Comparison of ENCODE assay signal across 24 cellular contexts in the genomic region with DNA sequence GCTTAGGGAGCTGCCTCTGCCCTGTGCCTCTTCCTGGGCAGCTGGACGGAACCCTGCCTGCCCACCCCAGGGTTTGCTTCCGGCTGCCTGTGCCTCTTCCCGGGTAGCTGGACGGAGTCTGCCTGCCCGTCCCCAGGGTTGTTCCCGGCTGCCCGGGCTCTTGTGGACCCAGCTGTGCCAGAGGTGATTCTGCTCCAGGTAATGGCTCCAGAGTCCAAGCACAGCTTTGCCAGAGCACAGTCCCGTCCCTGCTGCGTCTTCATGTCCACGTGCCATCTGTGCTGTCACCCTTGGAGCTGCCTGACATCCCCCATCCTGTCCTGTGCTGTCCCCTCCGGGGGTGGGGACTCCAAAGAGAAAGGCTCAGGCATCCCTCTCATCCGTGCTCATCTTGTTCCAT. TPM values are rescaled to one million over a fixed set of nuclear protein-coding genes. Genes with fewer than 3 reads are reported as not detected.
"Had no signal": no experiment of that assay in that cellular context is flagged by ENCODE, and none has a peak within 500 bp of the region (broad histone marks: within the 10 kb centered on the region; RNA-seq: fewer than 3 reads in every experiment).

No MANE protein-coding gene starts in this region.

- ATAC-seq: activated CD8-positive, alpha-beta T cell treated with anti-CD3 and anti-CD28 coated beads, Interleukin-2, amount 10 ng/mL, durations not matched to agents 7 days and 5 days; activated T-cell treated with anti-CD3 and anti-CD28 coated beads, Interleukin-2, amount 50 U/mL, for 4 hours; upper lobe of right lung had no signal

- H3K4me2 ChIP-seq: hepatocyte had no signal

- H3K4me3 Mint-ChIP-seq: activated CD4-positive, alpha-beta T cell treated with anti-CD3 and anti-CD28 coated beads, Interleukin-2, amount 10 ng/mL, durations not matched to agents 24 days and 14 days; activated CD8-positive, alpha-beta T cell treated with anti-CD3 and anti-CD28 coated beads, Interleukin-2, amount 10 ng/mL, durations not matched to agents 7 days and 5 days; activated naive CD4-positive, alpha-beta T cell treated with anti-CD3 and anti-CD28 coated beads for 36 hours; activated T-cell treated with anti-CD3 and anti-CD28 coated beads, Interleukin-2, amount 50 U/mL, for 4 hours; T-helper 2 cell treated with Interferon-gamma antibody and Interleukin-4, amounts not matched to agents 5 μg/mL and 100 μg/mL, for 36 hours had no signal

- H3K4me3 ChIP-seq: coronary artery, esophagus muscularis mucosa, hepatocyte, right atrium auricular region, stomach, thoracic aorta, upper lobe of right lung had no signal

- H3K27ac Mint-ChIP-seq: activated CD4-positive, alpha-beta T cell treated with anti-CD3 and anti-CD28 coated beads, Interleukin-2, amount 10 ng/mL, durations not matched to agents 24 days and 14 days; activated CD8-positive, alpha-beta T cell treated with anti-CD3 and anti-CD28 coated beads, Interleukin-2, amount 10 ng/mL, durations not matched to agents 7 days and 5 days; activated naive CD4-positive, alpha-beta T cell treated with anti-CD3 and anti-CD28 coated beads for 36 hours; progenitor cell of endocrine pancreas; T-helper 2 cell treated with Interferon-gamma antibody and Interleukin-4, amounts not matched to agents 5 μg/mL and 100 μg/mL, for 36 hours had no signal

- DNase-seq: activated CD4-positive, alpha-beta T cell treated with anti-CD3 and anti-CD28 coated beads, Interleukin-2, amount 10 ng/mL, durations not matched to agents 24 days and 14 days; activated CD4-positive, CD25-positive, alpha-beta regulatory T cell; activated CD8-positive, alpha-beta T cell treated with anti-CD3 and anti-CD28 coated beads, Interleukin-2, amount 10 ng/mL, durations not matched to agents 7 days and 5 days; activated naive CD4-positive, alpha-beta T cell treated with anti-CD3 and anti-CD28 coated beads for 36 hours; activated T-cell treated with anti-CD3 and anti-CD28 coated beads, Interleukin-2, amount 50 U/mL, for 4 hours; brain microvascular endothelial cell; effector CD4-positive, alpha-beta T cell; midbrain; stomach; upper lobe of right lung had no signal

- H3K9me3 ChIP-seq: esophagus muscularis mucosa, right atrium auricular region, stomach, thoracic aorta, upper lobe of right lung had no signal

- H3K4me1 ChIP-seq: upper lobe of right lung had no signal

- H3K9me3 Mint-ChIP-seq: activated CD4-positive, alpha-beta T cell treated with anti-CD3 and anti-CD28 coated beads, Interleukin-2, amount 10 ng/mL, durations not matched to agents 24 days and 14 days; activated naive CD4-positive, alpha-beta T cell treated with anti-CD3 and anti-CD28 coated beads for 36 hours; activated T-cell treated with anti-CD3 and anti-CD28 coated beads, Interleukin-2, amount 50 U/mL, for 4 hours; nephron; T-helper 2 cell treated with Interferon-gamma antibody and Interleukin-4, amounts not matched to agents 5 μg/mL and 100 μg/mL, for 36 hours had no signal

- H3K36me3 ChIP-seq: brain microvascular endothelial cell, thoracic aorta had no signal

- FAIRE-seq: endothelial cell of umbilical vein, islet of Langerhans, TTC549 had no signal

- H3K27ac ChIP-seq: brain microvascular endothelial cell, coronary artery, esophagus muscularis mucosa, hepatocyte, right atrium auricular region, stomach, thoracic aorta, upper lobe of right lung had no signal

- H3K27me3 ChIP-seq: brain microvascular endothelial cell, esophagus muscularis mucosa, hepatocyte, right atrium auricular region, stomach, upper lobe of right lung had no signal

- H2AFZ ChIP-seq: hepatocyte had no signal

RNA-seq across cellular contexts. Expression of gene PVALEF, which starts 50.6 kb away (rescaled TPM):
- total RNA-seq: activated CD4-positive, alpha-beta T cell treated with anti-CD3 and anti-CD28 coated beads, Interleukin-2, amount 10 ng/mL, durations not matched to agents 24 days and 14 days; activated CD8-positive, alpha-beta T cell treated with anti-CD3 and anti-CD28 coated beads, Interleukin-2, amount 10 ng/mL, durations not matched to agents 7 days and 5 days; activated naive CD4-positive, alpha-beta T cell treated with anti-CD3 and anti-CD28 coated beads for 36 hours; activated T-cell treated with anti-CD3 and anti-CD28 coated beads, Interleukin-2, amount 50 U/mL, for 4 hours; endothelial cell of umbilical vein; esophagus muscularis mucosa; hepatocyte; lung microvascular endothelial cell; osteoblast; progenitor cell of endocrine pancreas; right atrium auricular region; skeletal muscle tissue; stomach; thoracic aorta; upper lobe of right lung had no signal
- polyA plus RNA-seq: endothelial cell of umbilical vein, stomach had no signal
